ENCODE assay signal across 16 cellular contexts in the genomic region with DNA sequence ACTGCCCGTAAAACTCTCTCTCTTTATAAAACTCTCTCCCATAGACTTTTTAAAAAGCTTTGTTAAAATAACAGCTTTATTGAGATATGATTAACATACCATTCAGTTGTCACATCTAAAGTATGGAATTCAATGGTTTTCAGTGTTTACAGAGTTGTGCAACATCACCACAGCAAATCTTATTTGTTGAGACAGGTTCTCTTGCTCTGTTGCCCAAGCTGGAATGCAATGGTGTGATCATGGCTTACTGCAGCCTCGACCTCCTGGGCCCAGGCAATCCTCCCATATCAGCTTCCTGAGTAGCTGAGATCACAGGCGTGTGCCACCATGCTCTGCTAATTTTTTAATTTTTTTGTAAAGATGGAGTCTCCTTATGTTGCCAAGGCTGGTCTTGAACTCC. TPM values are rescaled to one million over a fixed set of nuclear protein-coding genes. Genes with fewer than 3 reads are reported as not detected.
A peak's percentile ranks its signal among the peaks of the same experiment; 100 is the strongest.
DNase-seq lines count a peak whose midpoint lies in the region; ATAC-seq and TF ChIP-seq lines count a peak whose summit lies in the region.
"Had no signal": no experiment of that assay in that cellular context is flagged by ENCODE, and none has a peak within 500 bp of the region (broad histone marks: within the 10 kb centered on the region; RNA-seq: fewer than 3 reads in every experiment).

No MANE protein-coding gene starts in this region.

- peaks cover 5% of the 10 kb centered on the region for H3K79me2 ChIP-seq in trophoblast cell (ENCODE audit: control insufficient read depth, insufficient read depth, low read length, poor library complexity)

- TF ChIP-seq CTCF in activated B cell treated with CpG ODN at 0.5 μM for 24 hours (IDR thresholded peaks at IDR 0.05) (no peak), fibroblast of the aortic adventitia (IDR thresholded peaks at IDR 0.05; ENCODE audit: insufficient read depth, low read length) (no peak)

- POLR2A ChIA-PET in activated B cell treated with CpG ODN at 0.5 μM for 24 hours (lab: Charles Lee): interaction anchor here (1.1 to 5.5 kb wide), 2 partner anchors 12 to 33 kb away, joined by 4 to 47 read pairs; no protein-coding TSS in a partner anchor

- no peak overlapping the region for H2BK120ac ChIP-seq in trophoblast cell (ENCODE audit: insufficient read depth, low read length, poor library complexity)

- H4K91ac ChIP-seq in trophoblast cell (ENCODE audit: low read depth, low read length): no peak overlapping the region

- H3K4me1 Mint-ChIP-seq in activated B cell treated with CpG ODN at 0.5 μM for 24 hours: peaks cover 84% of the 10 kb centered on the region
- H3K4me1 Mint-ChIP-seq: activated naive CD4-positive, alpha-beta T cell treated with anti-CD3 and anti-CD28 coated beads, Interleukin-2, amount 10 ng/mL, durations not matched to agents 7 days and 5 days had no signal

- H3K4me1 ChIP-seq in trophoblast cell (ENCODE audit: control insufficient read depth in 1 of 2, insufficient read depth in 2 of 2, low read length in 2 of 2): peaks cover 15 to 25% of the 10 kb centered on the region in 2 experiments

- no peak overlapping the region for H3K27ac ChIP-seq in trophoblast cell (ENCODE audit: low read depth, low read length)
- H3K27ac ChIP-seq: VCaP had no signal

- ATAC-seq in activated B cell treated with CpG ODN at 0.5 μM for 24 hours (ENCODE audit: low read depth): no peak
- no peak for ATAC-seq in HG03280 (IDR thresholded peaks at IDR 0.05; ENCODE audit: unreplicated experiment)

- H2AFZ ChIP-seq in trophoblast cell (ENCODE audit: insufficient read depth, low read length, poor library complexity): no peak overlapping the region

- no peak overlapping the region for H2BK12ac ChIP-seq in trophoblast cell (ENCODE audit: low read length)

- no peak overlapping the region for H3K18ac ChIP-seq in trophoblast cell (ENCODE audit: low read length)

- H4K8ac ChIP-seq in trophoblast cell (ENCODE audit: low read depth, low read length): no peak overlapping the region

- peak overlapping the region; percentile 29 for H3K4ac ChIP-seq in trophoblast cell (ENCODE audit: low read depth, low read length)

- H3K23ac ChIP-seq in trophoblast cell (ENCODE audit: low read length): no peak overlapping the region

- peaks cover 4% of the 10 kb centered on the region for H3K79me1 ChIP-seq in trophoblast cell (ENCODE audit: low read length)

- DNase-seq in GM03348 (ENCODE audit: low spot score): peak; percentile 44
- no peak for DNase-seq in activated B cell treated with CpG ODN at 0.5 μM for 24 hours
- peak; percentile 69 for DNase-seq in fibroblast of the aortic adventitia (ENCODE audit: low read depth)
- DNase-seq in trophoblast cell: peak; percentile 65 to 84
- no peak for DNase-seq in DMS79 treated with DMSO at 0.1 percent for 48 hours (lab: John Stamatoyannopoulos, UW)
- DNase-seq in A172 (ENCODE audit: low spot score): no peak
- DNase-seq in MV-4-11 (lab: John Stamatoyannopoulos, UW): no peak
- DNase-seq: activated naive CD4-positive, alpha-beta T cell treated with anti-CD3 and anti-CD28 coated beads, Interleukin-2, amount 10 ng/mL, durations not matched to agents 7 days and 5 days; kidney; NCI-H1092 treated with DMSO at 0.1 percent for 48 hours; retina had no signal

- intact Hi-C loops in activated B cell treated with CpG ODN at 0.5 μM for 24 hours (cut with micrococcal nuclease): loop anchor here (5.0 kb wide), 1 partner anchor 37 kb away; the partner anchor contains the start of gene TRAK1

- H3K4me3 ChIP-seq in fibroblast of the aortic adventitia (ENCODE audit: low read depth, low read length): no peak overlapping the region
- no peak overlapping the region for H3K4me3 ChIP-seq in trophoblast cell (ENCODE audit: low read depth, low read length)
- H3K4me3 ChIP-seq: coronary artery, HAP-1 had no signal

- H3K14ac ChIP-seq in trophoblast cell (ENCODE audit: low read length): no peak overlapping the region

- no peaks in the 10 kb centered on the region for H3K27me3 ChIP-seq in trophoblast cell (ENCODE audit: insufficient read depth, low read length)

- peaks cover 0 to 3% of the 10 kb centered on the region in 2 experiments for H3K36me3 ChIP-seq in trophoblast cell (ENCODE audit: control insufficient read depth in 1 of 2, insufficient read depth in 2 of 2, low read length in 2 of 2)
- H3K36me3 ChIP-seq: HAP-1 had no signal

- CTCF ChIA-PET in activated B cell treated with CpG ODN at 0.5 μM for 24 hours (lab: Charles Lee): interaction anchor here (1.4 kb wide), 1 partner anchor 61 kb away, joined by 3 read pairs; no protein-coding TSS in a partner anchor

- no CpG with 5 or more reads among the region's 3 CpGs for WGBS in trophoblast cell (ENCODE audit: extremely low coverage, insufficient coverage, insufficient read length)

- H3K9me3 Mint-ChIP-seq in activated B cell treated with CpG ODN at 0.5 μM for 24 hours: no peaks in the 10 kb centered on the region
- H3K9me3 Mint-ChIP-seq: activated naive CD4-positive, alpha-beta T cell treated with anti-CD3 and anti-CD28 coated beads, Interleukin-2, amount 10 ng/mL, durations not matched to agents 7 days and 5 days; stimulated activated naive CD8-positive, alpha-beta T cell treated with anti-CD3 and anti-CD28 coated beads, Interleukin-15, Interleukin-2, amounts not matched to agents 100 ng/mL and 50 ng/mL, for 24 hours had no signal

- H2BK5ac ChIP-seq in trophoblast cell (ENCODE audit: low read depth, low read length, poor library complexity): no peak overlapping the region

- no peaks in the 10 kb centered on the region for H3K27me3 Mint-ChIP-seq in activated B cell treated with CpG ODN at 0.5 μM for 24 hours
- H3K27me3 Mint-ChIP-seq: activated naive CD4-positive, alpha-beta T cell treated with anti-CD3 and anti-CD28 coated beads, Interleukin-2, amount 10 ng/mL, durations not matched to agents 7 days and 5 days; stimulated activated naive CD8-positive, alpha-beta T cell treated with anti-CD3 and anti-CD28 coated beads, Interleukin-15, Interleukin-2, amounts not matched to agents 100 ng/mL and 50 ng/mL, for 24 hours had no signal

- H4K12ac ChIP-seq in trophoblast cell (ENCODE audit: low read depth, low read length): no peak overlapping the region

- H3K4me3 Mint-ChIP-seq in activated B cell treated with CpG ODN at 0.5 μM for 24 hours: no peak overlapping the region
- H3K4me3 Mint-ChIP-seq: activated naive CD4-positive, alpha-beta T cell treated with anti-CD3 and anti-CD28 coated beads, Interleukin-2, amount 10 ng/mL, durations not matched to agents 7 days and 5 days; stimulated activated naive CD8-positive, alpha-beta T cell treated with anti-CD3 and anti-CD28 coated beads, Interleukin-15, Interleukin-2, amounts not matched to agents 100 ng/mL and 50 ng/mL, for 24 hours had no signal

- no peak overlapping the region for H2AK5ac ChIP-seq in trophoblast cell (ENCODE audit: low read length)

- no peak overlapping the region for H3K4me2 ChIP-seq in trophoblast cell (ENCODE audit: low read length)

- H3K27ac Mint-ChIP-seq in activated B cell treated with CpG ODN at 0.5 μM for 24 hours: peak overlapping the region; percentile 48
- H3K27ac Mint-ChIP-seq: activated naive CD4-positive, alpha-beta T cell treated with anti-CD3 and anti-CD28 coated beads, Interleukin-2, amount 10 ng/mL, durations not matched to agents 7 days and 5 days; stimulated activated naive CD8-positive, alpha-beta T cell treated with anti-CD3 and anti-CD28 coated beads, Interleukin-15, Interleukin-2, amounts not matched to agents 100 ng/mL and 50 ng/mL, for 24 hours had no signal

- H3K9me3 ChIP-seq in trophoblast cell (ENCODE audit: insufficient read depth, low read depth, low read length): no peaks in the 10 kb centered on the region
- H3K9me3 ChIP-seq: HAP-1 had no signal

- peaks cover 15% of the 10 kb centered on the region for H3K36me3 Mint-ChIP-seq in activated B cell treated with CpG ODN at 0.5 μM for 24 hours (ENCODE audit: low read depth)
- H3K36me3 Mint-ChIP-seq: activated naive CD4-positive, alpha-beta T cell treated with anti-CD3 and anti-CD28 coated beads, Interleukin-2, amount 10 ng/mL, durations not matched to agents 7 days and 5 days had no signal

- no peak overlapping the region for H3K9ac ChIP-seq in trophoblast cell (ENCODE audit: low read length)

RNA-seq across cellular contexts. Expression of gene TRAK1, which starts 35.9 kb away (rescaled TPM):
- 54.5 and 58.4 TPM in 2 replicates for total RNA-seq in activated B cell treated with CpG ODN at 0.5 μM for 24 hours
- 23.2 and 51.6 TPM in 2 replicates for total RNA-seq in fibroblast of the aortic adventitia (ENCODE audit: low replicate concordance)
- polyA plus RNA-seq in trophoblast cell (2013): 43.4 and 43.5 TPM in 2 replicates
- 10.3 and 10.6 TPM in 2 replicates for total RNA-seq in A172 (2014; rRNA removed; shearing (Covaris generic))

Comparison
In these comparisons a context has a peak if more than half of its experiments do, and no peak if none do; other contexts are left out.
1. DNase-seq: peak in GM03348 (single experiment), fibroblast of the aortic adventitia (single experiment) and trophoblast cell (2 of 2); none in activated B cell treated with CpG ODN at 0.5 μM for 24 hours (single experiment), DMS79 treated with DMSO at 0.1 percent for 48 hours (single experiment), A172 (single experiment) and MV-4-11 (single experiment).